In genomic region chr19:15317392-15318011, GRCh38 we compare ENCODE assay signal across 8 cellular contexts. TPM values are rescaled to one million over a fixed set of nuclear protein-coding genes. Genes with fewer than 3 reads are reported as not detected.
DNase-seq lines count a peak whose midpoint lies in the region; ATAC-seq and TF ChIP-seq lines count a peak whose summit lies in the region.

No MANE protein-coding gene starts in this region.

- H3K4ac ChIP-seq in trophoblast cell (ENCODE audit: low read depth, low read length): peak overlapping the region; percentile 97

- H3K27me3 Mint-ChIP-seq in CD8-positive, alpha-beta memory T cell: no peaks in the 10 kb centered on the region
- H3K27me3 Mint-ChIP-seq in endodermal cell (ENCODE audit: insufficient read depth): no peaks in the 10 kb centered on the region
- no peaks in the 10 kb centered on the region for H3K27me3 Mint-ChIP-seq in MCF 10A (ENCODE audit: insufficient read depth, unreplicated experiment)

- H3K27ac ChIP-seq in CD8-positive, alpha-beta memory T cell (ENCODE audit: low read depth, low read length): no peak overlapping the region
- H3K27ac ChIP-seq in OCI-LY1 (ENCODE audit: low read depth, low read length, poor library complexity, severe bottlenecking) (peak overlapping the region; percentile 66), endodermal cell (ENCODE audit: low read depth, low read length) (no peak overlapping the region), trophoblast cell (ENCODE audit: low read depth, low read length) (peak overlapping the region; percentile 12)

- H3K4me2 ChIP-seq in OCI-LY1 (ENCODE audit: low read length) (peak overlapping the region; percentile 62), trophoblast cell (ENCODE audit: low read length) (no peak overlapping the region)

- no peak overlapping the region for H4K91ac ChIP-seq in trophoblast cell (ENCODE audit: low read depth, low read length)

- no peaks in the 10 kb centered on the region for H3K27me3 ChIP-seq in CD8-positive, alpha-beta memory T cell (ENCODE audit: insufficient read depth, low read length, poor library complexity, severe bottlenecking)
- H3K27me3 ChIP-seq in OCI-LY1 (ENCODE audit: insufficient read depth, low read length) (no peaks in the 10 kb centered on the region), endodermal cell (ENCODE audit: control insufficient read depth, insufficient read depth, low read length, poor library complexity, severe bottlenecking) (no peaks in the 10 kb centered on the region), trophoblast cell (ENCODE audit: insufficient read depth, low read length) (no peaks in the 10 kb centered on the region)

- H3K9me2 ChIP-seq in OCI-LY1 (ENCODE audit: low read depth, low read length): no peaks in the 10 kb centered on the region

- peak overlapping the region; percentile 37 to 90 (median 68) for H3K27ac Mint-ChIP-seq in CD8-positive, alpha-beta memory T cell
- H3K27ac Mint-ChIP-seq in endodermal cell (peak overlapping the region; percentile 23), MCF 10A (ENCODE audit: low read depth, unreplicated experiment) (no peak overlapping the region)

- H3K4me1 ChIP-seq in CD8-positive, alpha-beta memory T cell (ENCODE audit: insufficient read depth, low read length): peaks cover 86% of the 10 kb centered on the region
- H3K4me1 ChIP-seq in OCI-LY1 (ENCODE audit: insufficient read depth, low read length, severe bottlenecking) (peaks cover 85% of the 10 kb centered on the region), endodermal cell (ENCODE audit: control insufficient read depth, insufficient read depth, low read length) (peaks cover 23% of the 10 kb centered on the region), trophoblast cell (ENCODE audit: control insufficient read depth in 1 of 2, insufficient read depth in 2 of 2, low read length in 2 of 2) (peaks cover 28 to 33% of the 10 kb centered on the region in 2 experiments)

- H3K36me3 ChIP-seq in CD8-positive, alpha-beta memory T cell (ENCODE audit: insufficient read depth, low read length): no peaks in the 10 kb centered on the region
- H3K36me3 ChIP-seq in OCI-LY1 (ENCODE audit: insufficient read depth, low read length) (no peaks in the 10 kb centered on the region), endodermal cell (ENCODE audit: control insufficient read depth, insufficient read depth, low read length) (peaks cover 6% of the 10 kb centered on the region), trophoblast cell (ENCODE audit: control insufficient read depth in 1 of 2, insufficient read depth in 2 of 2, low read length in 2 of 2) (peaks cover 5 to 9% of the 10 kb centered on the region in 2 experiments)

- H3K36me3 Mint-ChIP-seq in CD8-positive, alpha-beta memory T cell: peaks cover 0 to 22% (median 5%) of the 10 kb centered on the region in 3 donors
- H3K36me3 Mint-ChIP-seq in endodermal cell (ENCODE audit: low read depth) (peaks cover 6% of the 10 kb centered on the region), MCF 10A (ENCODE audit: insufficient read depth, unreplicated experiment) (peaks cover 33% of the 10 kb centered on the region)

- no peak overlapping the region for H2BK120ac ChIP-seq in trophoblast cell (ENCODE audit: insufficient read depth, low read length, poor library complexity)

- peak overlapping the region in 6 of 7 donors; percentile 47 to 75 (median 64) for H3K4me3 Mint-ChIP-seq in CD8-positive, alpha-beta memory T cell
- H3K4me3 Mint-ChIP-seq in endodermal cell (peak overlapping the region; percentile 29), MCF 10A (ENCODE audit: unreplicated experiment) (no peak overlapping the region)

- CTCF ChIA-PET in CD8-positive, alpha-beta memory T cell (lab: Charles Lee): no interaction called here
- CTCF ChIA-PET in MCF 10A (lab: Yijun Ruan, JAX): interaction anchor here (0.6 to 1.3 kb wide), 4 partner anchors 15 to 139 kb away, joined by 3 to 4 read pairs (median 3); no protein-coding TSS in a partner anchor

- H4K8ac ChIP-seq in trophoblast cell (ENCODE audit: low read depth, low read length): no peak overlapping the region

- H4K12ac ChIP-seq in trophoblast cell (ENCODE audit: low read depth, low read length): no peak overlapping the region

- WGBS in endodermal cell (ENCODE audit: insufficient coverage in 1 of 2, insufficient read length in 1 of 2), 2 experiments: 58 to 68% methylated on average over 3 of the region's 3 CpGs
- no CpG with 5 or more reads among the region's 3 CpGs for WGBS in trophoblast cell (ENCODE audit: extremely low coverage, insufficient coverage, insufficient read length)

- no peak overlapping the region for H2BK5ac ChIP-seq in trophoblast cell (ENCODE audit: low read depth, low read length, poor library complexity)

- DNase-seq in CD8-positive, alpha-beta memory T cell: no peak
- DNase-seq in endodermal cell (no peak), trophoblast cell (peak; percentile 44 to 79), DMS114 treated with DMSO at 0.1 percent for 48 hours (lab: John Stamatoyannopoulos, UW; ENCODE audit: unreplicated experiment) (no peak), DMS 273 (lab: John Stamatoyannopoulos, UW; ENCODE audit: unreplicated experiment) (no peak), MCF 10A (ENCODE audit: unreplicated experiment) (no peak)

- BruUV-seq in MCF 10A (replicated peaks; lab: Mats Ljungman, UMichigan): no TSS peak

- no peak overlapping the region for H3K14ac ChIP-seq in trophoblast cell (ENCODE audit: low read length)

- no peak overlapping the region for H3K18ac ChIP-seq in trophoblast cell (ENCODE audit: low read length)

- H2BK12ac ChIP-seq in trophoblast cell (ENCODE audit: low read length): no peak overlapping the region

- H3K9me3 ChIP-seq in CD8-positive, alpha-beta memory T cell (ENCODE audit: low read length): no peaks in the 10 kb centered on the region
- H3K9me3 ChIP-seq in OCI-LY1 (ENCODE audit: low read length): no peaks in the 10 kb centered on the region
- no peaks in the 10 kb centered on the region for H3K9me3 ChIP-seq in endodermal cell (ENCODE audit: control insufficient read depth, low read length)
- no peaks in the 10 kb centered on the region for H3K9me3 ChIP-seq in trophoblast cell (ENCODE audit: insufficient read depth, low read depth, low read length)

- H3F3A ChIP-seq in OCI-LY1 (ENCODE audit: insufficient read depth, low read length): peaks cover 3% of the 10 kb centered on the region; the same call in 1 of the 2 replicates

- H2AK5ac ChIP-seq in trophoblast cell (ENCODE audit: low read length): no peak overlapping the region

- TF ChIP-seq CTCF in OCI-LY1 (IDR thresholded peaks at IDR 0.05; ENCODE audit: low read length) (no peak), endodermal cell (conservative IDR thresholded peaks at IDR 0.05) (no peak), MCF 10A (IDR thresholded peaks at IDR 0.05; ENCODE audit: unreplicated experiment) (no peak)

- intact Hi-C loops in MCF 10A (cut with micrococcal nuclease): no loop called here

- H3K9ac ChIP-seq in OCI-LY1 (ENCODE audit: low read length) (peak overlapping the region; percentile 25; the same call in 1 of the 2 replicates), endodermal cell (ENCODE audit: extremely low read depth, low read length, poor library complexity, severe bottlenecking) (no peak overlapping the region), trophoblast cell (ENCODE audit: low read length) (no peak overlapping the region)

- no peaks in the 10 kb centered on the region for H3K9me3 Mint-ChIP-seq in CD8-positive, alpha-beta memory T cell
- H3K9me3 Mint-ChIP-seq in endodermal cell (no peaks in the 10 kb centered on the region), MCF 10A (ENCODE audit: unreplicated experiment) (no peaks in the 10 kb centered on the region)

- peaks cover 82 to 90% (median 84%) of the 10 kb centered on the region in 3 donors for H3K4me1 Mint-ChIP-seq in CD8-positive, alpha-beta memory T cell
- H3K4me1 Mint-ChIP-seq in endodermal cell (peaks cover 54% of the 10 kb centered on the region), MCF 10A (ENCODE audit: insufficient read depth, unreplicated experiment) (peaks cover 62% of the 10 kb centered on the region)

- H3K23ac ChIP-seq in trophoblast cell (ENCODE audit: low read length): no peak overlapping the region

- H3K4me3 ChIP-seq in CD8-positive, alpha-beta memory T cell (ENCODE audit: low read length): no peak overlapping the region
- peak overlapping the region; percentile 34 for H3K4me3 ChIP-seq in OCI-LY1 (ENCODE audit: low read depth, low read length, poor library complexity, severe bottlenecking)
- H3K4me3 ChIP-seq in endodermal cell (ENCODE audit: low read length): peak overlapping the region; percentile 76
- no peak overlapping the region for H3K4me3 ChIP-seq in trophoblast cell (ENCODE audit: low read depth, low read length)

- H3K79me2 ChIP-seq in OCI-LY1 (ENCODE audit: insufficient read depth, low read length): peaks cover 98% of the 10 kb centered on the region
- H3K79me2 ChIP-seq in trophoblast cell (ENCODE audit: control insufficient read depth, insufficient read depth, low read length, poor library complexity): peaks cover 59% of the 10 kb centered on the region

- POLR2A ChIA-PET in CD8-positive, alpha-beta memory T cell (lab: Charles Lee): no interaction called here
- POLR2A ChIA-PET in MCF 10A (lab: Yijun Ruan, JAX): interaction anchor here (0.6 to 1.3 kb wide), 4 partner anchors 19 to 108 kb away, joined by 3 to 5 read pairs (median 4); no protein-coding TSS in a partner anchor

- peaks cover 6% of the 10 kb centered on the region for H4K20me1 ChIP-seq in OCI-LY1 (ENCODE audit: insufficient read depth, low read length)

- peaks cover 2% of the 10 kb centered on the region for H3K79me1 ChIP-seq in trophoblast cell (ENCODE audit: low read length)

- no peak for ATAC-seq in HG03432 (IDR thresholded peaks at IDR 0.05; ENCODE audit: unreplicated experiment)

- H2AFZ ChIP-seq in OCI-LY1 (ENCODE audit: low read length) (no peak overlapping the region), trophoblast cell (ENCODE audit: insufficient read depth, low read length, poor library complexity) (no peak overlapping the region)

RNA-seq across cellular contexts. Expression of gene BRD4, which starts 14.8 kb away (rescaled TPM):
- total RNA-seq in CD8-positive, alpha-beta memory T cell: 100 to 1,000 TPM; 101 to 109 TPM
- 35.3 TPM for polyA plus RNA-seq in CD8-positive, alpha-beta memory T cell
- total RNA-seq in endodermal cell (100 to 1,000 TPM; 149 to 156 TPM), MCF 10A (2022) (167 and 189 TPM in 2 replicates)
- 79.3 TPM for polyA plus RNA-seq in endodermal cell (2013, experiment 1 of 2)
- 80.9 TPM for polyA plus RNA-seq in endodermal cell (2013, experiment 2 of 2)
- polyA plus RNA-seq in trophoblast cell (2013): 188 and 191 TPM in 2 replicates

Comparison
In these comparisons a context has a peak if more than half of its experiments do, and no peak if none do; other contexts are left out.
1. DNase-seq: peak in trophoblast cell (2 of 2); none in CD8-positive, alpha-beta memory T cell (0 of 5), endodermal cell (single experiment), DMS114 treated with DMSO at 0.1 percent for 48 hours (single experiment), DMS 273 (single experiment) and MCF 10A (single experiment).
2. H3K27ac ChIP-seq: peak in OCI-LY1 (single experiment) and trophoblast cell (single experiment); none in CD8-positive, alpha-beta memory T cell (single experiment) and endodermal cell (single experiment).
3. H3K4me3 ChIP-seq: peak in OCI-LY1 (single experiment) and endodermal cell (single experiment); none in CD8-positive, alpha-beta memory T cell (single experiment) and trophoblast cell (single experiment).